Comparison of ENCODE assay signal across 11 cellular contexts in genomic region chr16:48393843-48394703, GRCh38. TPM values are rescaled to one million over a fixed set of nuclear protein-coding genes. Genes with fewer than 3 reads are reported as not detected.
A peak's percentile ranks its signal among the peaks of the same experiment; 100 is the strongest.
DNase-seq lines count a peak whose midpoint lies in the region; TF ChIP-seq lines count a peak whose summit lies in the region.
"Had no signal": no experiment of that assay in that cellular context is flagged by ENCODE, and none has a peak within 500 bp of the region (broad histone marks: within the 10 kb centered on the region; RNA-seq: fewer than 3 reads in every experiment).

No MANE protein-coding gene starts in this region.

- H3K27ac ChIP-seq in caudate nucleus (ENCODE audit: low read depth, low read length) (peak overlapping the region; percentile 97), temporal lobe (ENCODE audit: low read depth, low read length) (peak overlapping the region; percentile 98)

- no peak for TF ChIP-seq POLR2A in lower leg skin (IDR thresholded peaks at IDR 0.05)

- no peak for DNase-seq in activated T-cell treated with anti-CD3 and anti-CD28 coated beads, Interleukin-2, amount 50 U/mL, for 24 hours
- no peak for DNase-seq in activated T-cell treated with anti-CD3 and anti-CD28 coated beads for 4 hours
- peak in 58 of 61 donors; percentile 8 to 89 (median 66) for DNase-seq in caudate nucleus (lab: John Stamatoyannopoulos, UW)
- peak; percentile 70 to 87 for DNase-seq in lower leg skin (ENCODE audit: low spot score in 2 of 2)
- no peak for DNase-seq in immature natural killer cell
- DNase-seq in NCI-H2029 (lab: John Stamatoyannopoulos, UW), result no peak
- DNase-seq in NCI-H2107 treated with DMSO at 0.1 percent for 48 hours (lab: John Stamatoyannopoulos, UW; ENCODE audit: unreplicated experiment), result no peak
- DNase-seq: activated CD4-positive, alpha-beta T cell treated with anti-CD3 and anti-CD28 coated beads, Interleukin-2, amount 10 ng/mL, durations not matched to agents 7 days and 5 days; foreskin melanocyte; NCI-H510A treated with DMSO at 0.1 percent for 48 hours had no signal

- 61 to 69% methylated on average over 17 of the region's 17 CpGs for WGBS in lower leg skin, 2 donors

- H3K27me3 Mint-ChIP-seq in activated T-cell treated with anti-CD3 and anti-CD28 coated beads, Interleukin-2, amount 50 U/mL, for 24 hours, result no peaks in the 10 kb centered on the region
- H3K27me3 Mint-ChIP-seq in immature natural killer cell (ENCODE audit: low read depth in 3 of 3), result no peaks in the 10 kb centered on the region
- H3K27me3 Mint-ChIP-seq: activated CD4-positive, alpha-beta T cell treated with anti-CD3 and anti-CD28 coated beads, Interleukin-2, amount 10 ng/mL, durations not matched to agents 7 days and 5 days had no signal

- no peak for TF ChIP-seq CTCF in lower leg skin (IDR thresholded peaks at IDR 0.05)

- no peak overlapping the region for H3K4me3 Mint-ChIP-seq in activated T-cell treated with anti-CD3 and anti-CD28 coated beads, Interleukin-2, amount 50 U/mL, for 24 hours
- H3K4me3 Mint-ChIP-seq in immature natural killer cell, result no peak overlapping the region
- H3K4me3 Mint-ChIP-seq: activated CD4-positive, alpha-beta T cell treated with anti-CD3 and anti-CD28 coated beads, Interleukin-2, amount 10 ng/mL, durations not matched to agents 7 days and 5 days had no signal

- H3K4me1 Mint-ChIP-seq in activated T-cell treated with anti-CD3 and anti-CD28 coated beads, Interleukin-2, amount 50 U/mL, for 24 hours (ENCODE audit: low read depth), result peaks cover 6% of the 10 kb centered on the region
- H3K4me1 Mint-ChIP-seq in immature natural killer cell, result no peaks in the 10 kb centered on the region

- no peaks in the 10 kb centered on the region for H3K9me3 Mint-ChIP-seq in activated T-cell treated with anti-CD3 and anti-CD28 coated beads, Interleukin-2, amount 50 U/mL, for 24 hours
- no peaks in the 10 kb centered on the region for H3K9me3 Mint-ChIP-seq in immature natural killer cell
- H3K9me3 Mint-ChIP-seq: activated CD4-positive, alpha-beta T cell treated with anti-CD3 and anti-CD28 coated beads, Interleukin-2, amount 10 ng/mL, durations not matched to agents 7 days and 5 days had no signal

- peak overlapping the region; percentile 0 for H3K27ac Mint-ChIP-seq in activated T-cell treated with anti-CD3 and anti-CD28 coated beads, Interleukin-2, amount 50 U/mL, for 24 hours
- H3K27ac Mint-ChIP-seq in immature natural killer cell, result peak overlapping the region in 1 of 6 donors; percentile 28
- H3K27ac Mint-ChIP-seq: activated CD4-positive, alpha-beta T cell treated with anti-CD3 and anti-CD28 coated beads, Interleukin-2, amount 10 ng/mL, durations not matched to agents 7 days and 5 days had no signal

- intact Hi-C loops in lower leg skin (cut with DNase I; ENCODE audit: low total_unique reads), result no loop called here

- H3K4me3 ChIP-seq in lower leg skin (ENCODE audit: low read depth, poor library complexity, severe bottlenecking), result no peak overlapping the region

- no peaks in the 10 kb centered on the region for H3K36me3 Mint-ChIP-seq in activated T-cell treated with anti-CD3 and anti-CD28 coated beads, Interleukin-2, amount 50 U/mL, for 24 hours (ENCODE audit: low read depth)
- no peaks in the 10 kb centered on the region for H3K36me3 Mint-ChIP-seq in immature natural killer cell

RNA-seq across cellular contexts. Expression of gene SIAH1, which starts 8.9 kb away (rescaled TPM):
- total RNA-seq in lower leg skin, result 10 to 100 TPM; 20.6 to 37.6 (median 34.4) TPM
- 102 TPM for total RNA-seq in temporal lobe
- polyA plus RNA-seq in immature natural killer cell, result 10 to 100 TPM in 1 of 3 donors, 1 to 10 TPM in 2; 7.0 to 11.0 (median 8.6) TPM

Comparison
In these comparisons a context has a peak if more than half of its experiments do, and no peak if none do; other contexts are left out.
1. DNase-seq: peak in caudate nucleus (58 of 61) and lower leg skin (2 of 2); none in activated T-cell treated with anti-CD3 and anti-CD28 coated beads, Interleukin-2, amount 50 U/mL, for 24 hours (single experiment), activated T-cell treated with anti-CD3 and anti-CD28 coated beads for 4 hours (single experiment), immature natural killer cell (0 of 3), NCI-H2029 (single experiment) and NCI-H2107 treated with DMSO at 0.1 percent for 48 hours (single experiment).